33 cellular contexts compared by ENCODE assay signal in the genomic region with DNA sequence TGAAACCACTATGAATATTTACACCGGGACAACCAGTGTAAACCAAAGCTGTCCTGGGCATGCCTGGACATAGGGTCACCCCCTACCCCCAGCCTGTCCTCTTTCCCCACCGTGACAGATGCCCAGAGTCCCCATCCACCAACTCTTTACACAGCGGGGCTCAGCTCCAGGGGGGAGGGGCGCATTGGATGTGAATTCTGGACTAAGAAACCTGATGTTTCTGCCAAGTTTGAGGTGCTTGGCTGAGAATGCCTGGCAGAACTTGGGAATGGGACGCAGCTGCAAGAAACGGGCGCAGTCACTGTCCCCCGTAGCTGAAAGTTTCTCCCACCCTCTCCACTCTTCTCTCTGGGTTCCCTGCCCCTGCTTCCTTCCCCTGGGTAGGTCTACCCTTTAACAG.
"Had no signal": no experiment of that assay in that cellular context is flagged by ENCODE, and none has a peak within 500 bp of the region (broad histone marks: within the 10 kb centered on the region; RNA-seq: fewer than 3 reads in every experiment).

No MANE protein-coding gene starts in this region.

- H3K4me3 ChIP-seq: colonic mucosa, lower lobe of right lung, mucosa of descending colon, smooth muscle cell, suprapubic skin, transverse colon, upper lobe of right lung, uterus had no signal

- H3K36me3 ChIP-seq: colonic mucosa, lower lobe of right lung, neutrophil, suprapubic skin, transverse colon, upper lobe of right lung, uterus had no signal

- H3K27me3 ChIP-seq: colonic mucosa, neutrophil, suprapubic skin, transverse colon, upper lobe of right lung, uterus had no signal

- ATAC-seq: esophagus mucosa, left colon, left ventricle myocardium superior, lower lobe of right lung, mucosa of descending colon had no signal

- H3K27me3 Mint-ChIP-seq: dendritic cell treated with granulocyte-macrophage colony-stimulating factor and Interleukin-4, amounts not matched to agents 40 ng/mL and 50 ng/mL, for 4 days; memory B cell; naive B cell; stimulated activated naive CD8-positive, alpha-beta T cell treated with anti-CD3 and anti-CD28 coated beads, Interleukin-15, amount 100 ng/mL, for 72 hours had no signal

- H3K4me1 Mint-ChIP-seq: immature natural killer cell; memory B cell; neural crest cell; stimulated activated naive CD8-positive, alpha-beta T cell treated with anti-CD3 and anti-CD28 coated beads, Interleukin-15, amount 100 ng/mL, for 72 hours had no signal

- H3K27ac Mint-ChIP-seq: dendritic cell treated with granulocyte-macrophage colony-stimulating factor and Interleukin-4, amounts not matched to agents 40 ng/mL and 50 ng/mL, for 4 days; endodermal cell; immature natural killer cell; memory B cell; naive B cell; natural killer cell treated with Interleukin-12 subunit alpha and Interleukin-12 subunit beta and Interleukin-15 and Interleukin-18, amount 100 ng/mL, for 72 hours; progenitor cell of endocrine pancreas; stimulated activated naive CD8-positive, alpha-beta T cell treated with anti-CD3 and anti-CD28 coated beads, Interleukin-15, amount 100 ng/mL, for 72 hours had no signal

- H3K9me3 Mint-ChIP-seq: dendritic cell treated with granulocyte-macrophage colony-stimulating factor and Interleukin-4, amounts not matched to agents 40 ng/mL and 50 ng/mL, for 4 days; endodermal cell; memory B cell; naive B cell; natural killer cell treated with Interleukin-12 subunit alpha and Interleukin-12 subunit beta and Interleukin-15 and Interleukin-18, amount 100 ng/mL, for 72 hours; neural crest cell; stimulated activated naive CD8-positive, alpha-beta T cell treated with anti-CD3 and anti-CD28 coated beads, Interleukin-15, amount 100 ng/mL, for 72 hours had no signal

- H3K36me3 Mint-ChIP-seq: immature natural killer cell; natural killer cell treated with Interleukin-12 subunit alpha and Interleukin-12 subunit beta and Interleukin-15 and Interleukin-18, amount 100 ng/mL, for 72 hours had no signal

- H3K4me3 Mint-ChIP-seq: dendritic cell treated with granulocyte-macrophage colony-stimulating factor and Interleukin-4, amounts not matched to agents 40 ng/mL and 50 ng/mL, for 4 days; endodermal cell; immature natural killer cell; memory B cell; naive B cell; natural killer cell treated with Interleukin-12 subunit alpha and Interleukin-12 subunit beta and Interleukin-15 and Interleukin-18, amount 100 ng/mL, for 72 hours; neural crest cell; stimulated activated naive CD8-positive, alpha-beta T cell treated with anti-CD3 and anti-CD28 coated beads, Interleukin-15, amount 100 ng/mL, for 72 hours had no signal

- H3K27ac ChIP-seq: colonic mucosa, epithelial cell of prostate, lower lobe of right lung, neutrophil, parathyroid adenoma, suprapubic skin, transverse colon, upper lobe of right lung, uterus had no signal

- H3K4me1 ChIP-seq: colonic mucosa, lower lobe of right lung, parathyroid adenoma, suprapubic skin, transverse colon, upper lobe of right lung, uterus had no signal

- DNase-seq: colonic mucosa; effector CD8-positive, alpha-beta T cell; endodermal cell; foreskin melanocyte; glutamatergic neuron; immature natural killer cell; islet precursor cell; kidney glomerular epithelial cell; left colon; left ventricle myocardium superior; lower lobe of right lung; mucosa of descending colon; naive B cell; stimulated activated CD4-positive, alpha-beta T cell treated with anti-CD3 and anti-CD28 coated beads, Interleukin-12 subunit alpha, Interleukin-12 subunit beta, amount 100 ng/mL, for 4 hours; stimulated activated CD4-positive, alpha-beta T cell treated with anti-CD3 and anti-CD28 coated beads, Interleukin-1b, Interleukin-23, amount 100 ng/mL, for 48 hours; stimulated activated CD4-positive, alpha-beta T cell treated with anti-CD3 and anti-CD28 coated beads, Interleukin-4, amount 100 ng/mL, for 1 hour; stimulated activated CD8-positive, alpha-beta memory T cell treated with anti-CD3 and anti-CD28 coated beads, Interleukin-4, amount 100 ng/mL, for 48 hours; stimulated activated naive CD4-positive, alpha-beta T cell; stimulated activated naive CD8-positive, alpha-beta T cell treated with anti-CD3 and anti-CD28 coated beads, Interleukin-15, amount 100 ng/mL, for 72 hours; transverse colon; upper lobe of right lung; uterus had no signal

- H3K9me3 ChIP-seq: colonic mucosa, lower lobe of right lung, mucosa of descending colon, neutrophil, suprapubic skin, transverse colon, upper lobe of right lung, uterus had no signal

- H3K9ac ChIP-seq: parathyroid adenoma had no signal
